9 cellular contexts compared by ENCODE assay signal in genomic region chr2:88159955-88160415, GRCh38. TPM values are rescaled to one million over a fixed set of nuclear protein-coding genes. Genes with fewer than 3 reads are reported as not detected.
A peak's percentile ranks its signal among the peaks of the same experiment; 100 is the strongest.
DNase-seq lines count a peak whose midpoint lies in the region; ATAC-seq, FAIRE-seq and TF ChIP-seq lines count a peak whose summit lies in the region.
"Had no signal": no experiment of that assay in that cellular context is flagged by ENCODE, and none has a peak within 500 bp of the region (broad histone marks: within the 10 kb centered on the region; RNA-seq: fewer than 3 reads in every experiment).

No MANE protein-coding gene starts in this region.

- no peaks in the 10 kb centered on the region for H3K9me3 ChIP-seq in HCT116 (ENCODE audit: control insufficient read depth in 1 of 2, insufficient read depth in 1 of 2, low read depth in 1 of 2, low read length in 2 of 2)

- FAIRE-seq in colon (lab: Jason Lieb, UNC): peak; percentile 21

- peak; percentile 86 for DNase-seq in DMS 273 (lab: John Stamatoyannopoulos, UW; ENCODE audit: unreplicated experiment)
- peak; percentile 52 for DNase-seq in HCT116 (ENCODE audit: low read depth, low spot score)
- peak; percentile 77 for DNase-seq in NCI-H2227 (lab: John Stamatoyannopoulos, UW; ENCODE audit: unreplicated experiment)
- DNase-seq in left colon: peak; percentile 51 to 65
- peak; percentile 17 to 48 (median 29) for DNase-seq in stimulated activated CD4-positive, alpha-beta T cell treated with anti-CD3 and anti-CD28 coated beads, TNF-alpha, amount 100 ng/mL, for 48 hours (ENCODE audit: low read depth in 3 of 3)

- H3K9ac ChIP-seq in HCT116 (ENCODE audit: low read length): no peak overlapping the region

- H3K79me2 ChIP-seq in HCT116 (ENCODE audit: insufficient read depth, low read length): no peaks in the 10 kb centered on the region

- RAD21 ChIA-PET in HCT116 (lab: Charles Lee; ENCODE audit: low non-redundant PET in 1 of 2, low total read pairs in 2 of 2, uncharacterized antibody in 2 of 2, unreplicated experiment in 2 of 2): interaction anchor here (0.5 to 2.5 kb wide), 4 partner anchors 91 to 100 kb away, joined by 3 to 15 read pairs (median 8); no protein-coding TSS in a partner anchor

- H2AFZ ChIP-seq in HCT116 (ENCODE audit: low read depth, low read length, poor library complexity, severe bottlenecking): peak overlapping the region; percentile 70

- CTCF ChIA-PET in HCT116 (lab: Charles Lee): interaction anchor here (1.0 to 5.4 kb wide), 6 partner anchors 8 to 144 kb away, joined by 3 to 113 read pairs (median 4); partner anchors contain the start of gene RNU2-63P

- H3K4me3 ChIP-seq in HCT116 (replicated peaks in 1 of 2; ENCODE audit: low read depth in 1 of 2, low read length in 2 of 2): no peak overlapping the region

- no peaks in the 10 kb centered on the region for H3K9me2 ChIP-seq in HCT116 (ENCODE audit: insufficient read depth)

- peak; percentile 83 for TF ChIP-seq RAD21 in HCT116 (IDR thresholded peaks at IDR 0.05; ENCODE audit: low read depth)

- ATAC-seq in HCT116 (peak; percentile 91), left colon (peak; percentile 93), GM21360 (IDR thresholded peaks at IDR 0.05; ENCODE audit: unreplicated experiment) (no peak)
- ATAC-seq in activated CD4-positive, CD25-positive, alpha-beta regulatory T cell treated with anti-CD3 and anti-CD28 coated beads, Interleukin-2, amount 50 U/mL, for 24 hours: peak; percentile 46 to 59

- no peak overlapping the region for H3K27ac ChIP-seq in HCT116 (ENCODE audit: low read depth, low read length)

- intact Hi-C loops in HCT116 (cut with micrococcal nuclease) (loop anchor here (1.0 kb wide), 1 partner anchor 100 kb away; no protein-coding TSS in a partner anchor), left colon (cut with DNase I, micrococcal nuclease) (loop anchor here (2.0 to 10.0 kb wide), 3 partner anchors 95 to 1345 kb away; partner anchors contain the start of gene SMYD1 (in 1 of the 2))

- H3K27me3 ChIP-seq in HCT116 (ENCODE audit: insufficient read depth, low read length): no peaks in the 10 kb centered on the region

- H3K4me2 ChIP-seq in HCT116 (ENCODE audit: low read length): 0 out of 2 replicates have a peak overlapping the region, but pooled peaks have one; percentile 16

- POLR2A ChIA-PET in HCT116 (lab: Charles Lee): interaction anchor here (1.3 kb wide), 1 partner anchor 144 kb away, joined by 9 read pairs; the partner anchor contains the start of gene RNU2-63P

- H4K20me1 ChIP-seq in HCT116 (ENCODE audit: insufficient read depth): no peaks in the 10 kb centered on the region

- no peaks in the 10 kb centered on the region; a peak in 1 of 4 replicates for H3K4me1 ChIP-seq in HCT116 (ENCODE audit: control insufficient read depth in 1 of 2, insufficient read depth in 2 of 2, low read length in 2 of 2)

- TF ChIP-seq POLR2A in HCT116 (IDR thresholded peaks at IDR 0.05; ENCODE audit: borderline replicate concordance, extremely low read depth, insufficient read depth, insufficient read length): no peak

- H3K36me3 ChIP-seq in HCT116 (ENCODE audit: control insufficient read depth in 1 of 2, insufficient read depth in 2 of 2, low read length in 2 of 2): no peaks in the 10 kb centered on the region

- TF ChIP-seq CTCF in HCT116 (IDR thresholded peaks at IDR 0.05 in 2 of 3, conservative IDR thresholded peaks at IDR 0.05 in 1 of 3; ENCODE audit: borderline replicate concordance in 1 of 3, insufficient read depth in 1 of 3, low read depth in 2 of 3, low read length in 2 of 3): peak; percentile 74 to 89 (median 75)

- no TSS peak for BruUV-seq in HCT116 (replicated peaks; lab: Mats Ljungman, UMichigan)

TF ChIP-seq in HCT116, 20 proteins besides CTCF, POLR2A, EP300 and RAD21:
- no peak for TF ChIP-seq EZH2phosphoT487 (IDR thresholded peaks at IDR 0.05; ENCODE audit: borderline replicate concordance)
- TF ChIP-seq, protein P1, sequence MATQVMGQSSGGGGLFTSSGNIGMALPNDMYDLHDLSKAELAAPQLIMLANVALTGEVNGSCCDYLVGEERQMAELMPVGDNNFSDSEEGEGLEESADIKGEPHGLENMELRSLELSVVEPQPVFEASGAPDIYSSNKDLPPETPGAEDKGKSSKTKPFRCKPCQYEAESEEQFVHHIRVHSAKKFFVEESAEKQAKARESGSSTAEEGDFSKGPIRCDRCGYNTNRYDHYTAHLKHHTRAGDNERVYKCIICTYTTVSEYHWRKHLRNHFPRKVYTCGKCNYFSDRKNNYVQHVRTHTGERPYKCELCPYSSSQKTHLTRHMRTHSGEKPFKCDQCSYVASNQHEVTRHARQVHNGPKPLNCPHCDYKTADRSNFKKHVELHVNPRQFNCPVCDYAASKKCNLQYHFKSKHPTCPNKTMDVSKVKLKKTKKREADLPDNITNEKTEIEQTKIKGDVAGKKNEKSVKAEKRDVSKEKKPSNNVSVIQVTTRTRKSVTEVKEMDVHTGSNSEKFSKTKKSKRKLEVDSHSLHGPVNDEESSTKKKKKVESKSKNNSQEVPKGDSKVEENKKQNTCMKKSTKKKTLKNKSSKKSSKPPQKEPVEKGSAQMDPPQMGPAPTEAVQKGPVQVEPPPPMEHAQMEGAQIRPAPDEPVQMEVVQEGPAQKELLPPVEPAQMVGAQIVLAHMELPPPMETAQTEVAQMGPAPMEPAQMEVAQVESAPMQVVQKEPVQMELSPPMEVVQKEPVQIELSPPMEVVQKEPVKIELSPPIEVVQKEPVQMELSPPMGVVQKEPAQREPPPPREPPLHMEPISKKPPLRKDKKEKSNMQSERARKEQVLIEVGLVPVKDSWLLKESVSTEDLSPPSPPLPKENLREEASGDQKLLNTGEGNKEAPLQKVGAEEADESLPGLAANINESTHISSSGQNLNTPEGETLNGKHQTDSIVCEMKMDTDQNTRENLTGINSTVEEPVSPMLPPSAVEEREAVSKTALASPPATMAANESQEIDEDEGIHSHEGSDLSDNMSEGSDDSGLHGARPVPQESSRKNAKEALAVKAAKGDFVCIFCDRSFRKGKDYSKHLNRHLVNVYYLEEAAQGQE (IDR thresholded peaks at IDR 0.05; ENCODE audit: low read depth): no peak
- no peak for TF ChIP-seq JUND (IDR thresholded peaks at IDR 0.05)
- no peak for TF ChIP-seq TCF7L2 (IDR thresholded peaks at IDR 0.05; ENCODE audit: borderline replicate concordance, extremely low read depth, insufficient read depth, insufficient read length)
- no peak for TF ChIP-seq SP1 (IDR thresholded peaks at IDR 0.05; ENCODE audit: low read depth)
- no peak for TF ChIP-seq CEBPB (IDR thresholded peaks at IDR 0.05; ENCODE audit: low read depth)
- TF ChIP-seq YY1 (IDR thresholded peaks at IDR 0.05; ENCODE audit: extremely low read depth, insufficient replicate concordance, low read depth, low read length): no peak

RNA-seq across cellular contexts. Expression of gene THNSL2, which starts 10.2 kb away (rescaled TPM):
- total RNA-seq in HCT116 (2021; ENCODE audit: unreplicated experiment): not detected
- not detected in 2 replicates for polyA plus RNA-seq in HCT116 (2012)
- total RNA-seq in left colon: 10 to 100 TPM; 10.5 to 18.8 TPM

RNA-seq across cellular contexts. Expression of gene FABP1, which starts 32.1 kb away (rescaled TPM):
- 0.61 TPM for total RNA-seq in HCT116 (2021; ENCODE audit: unreplicated experiment)
- polyA plus RNA-seq in HCT116 (2012): not detected in 2 replicates
- total RNA-seq in left colon: 1,000 to 10,000 TPM; 2,293 to 3,160 TPM
- total RNA-seq: T-helper 2 cell treated with Interferon-gamma antibody and Interleukin-4, amounts not matched to agents 100 ng/mL and 5 ng/mL, for 36 hours had no signal

Comparison
In these comparisons a context has a peak if more than half of its experiments do, and no peak if none do; other contexts are left out.
1. DNase-seq: peak in every context shown above with its lines; median percentile 86 in DMS 273; 77 in NCI-H2227; 58 in left colon; 52 in HCT116; 29 in stimulated activated CD4-positive, alpha-beta T cell treated with anti-CD3 and anti-CD28 coated beads, TNF-alpha, amount 100 ng/mL, for 48 hours.
2. RNA of gene FABP1, which starts 32.1 kb away (total RNA-seq): 2,293 to 3,160 TPM in left colon; 0.61 TPM in HCT116 (single experiment); every median in the first group is over 1,000 times any median in the second.